15 cellular contexts compared by ENCODE assay signal in genomic region chr4:176753049-176753448, GRCh38. TPM values are rescaled to one million over a fixed set of nuclear protein-coding genes. Genes with fewer than 3 reads are reported as not detected.
A peak's percentile ranks its signal among the peaks of the same experiment; 100 is the strongest.
DNase-seq lines count a peak whose midpoint lies in the region; FAIRE-seq and TF ChIP-seq lines count a peak whose summit lies in the region.
"Had no signal": no experiment of that assay in that cellular context is flagged by ENCODE, and none has a peak within 500 bp of the region (broad histone marks: within the 10 kb centered on the region; RNA-seq: fewer than 3 reads in every experiment).

No MANE protein-coding gene starts in this region.

- H3K79me1 ChIP-seq in mesendoderm (ENCODE audit: low read length), result no peaks in the 10 kb centered on the region

- no peak overlapping the region for H2BK15ac ChIP-seq in mesendoderm (replicated peaks; ENCODE audit: low read depth)

- no peak overlapping the region for H2BK5ac ChIP-seq in mesendoderm (ENCODE audit: low read length)

- no peak overlapping the region for H2BK120ac ChIP-seq in mesendoderm (ENCODE audit: low read depth, low read length)

- no peak overlapping the region for H3K18ac ChIP-seq in mesendoderm (ENCODE audit: low read length)

- H3K27me3 ChIP-seq in bronchial epithelial cell (ENCODE audit: control insufficient read depth, insufficient read depth, low read length), result no peaks in the 10 kb centered on the region
- no peaks in the 10 kb centered on the region for H3K27me3 ChIP-seq in mesendoderm (ENCODE audit: insufficient read depth, low read length, poor library complexity)
- H3K27me3 ChIP-seq: neutrophil had no signal

- TF ChIP-seq CTCF in bronchial epithelial cell (IDR thresholded peaks at IDR 0.05; ENCODE audit: insufficient read depth, low read length, severe bottlenecking), result no peak

- no peak overlapping the region for H3K56ac ChIP-seq in mesendoderm (ENCODE audit: low read length)

- no peak overlapping the region for H4K8ac ChIP-seq in mesendoderm (ENCODE audit: low read depth, low read length)

- no peak overlapping the region for H3K9ac ChIP-seq in mesendoderm (ENCODE audit: low read length)

- H3K4me3 ChIP-seq in bronchial epithelial cell (ENCODE audit: low read depth, low read length), result no peak overlapping the region
- no peak overlapping the region for H3K4me3 ChIP-seq in mesendoderm (ENCODE audit: low read length)

- in situ Hi-C loops in KBM-7 (cut with MboI; ENCODE audit: low pct_unique_long_range_greater_than_20kb, low sequenced_read_pairs), result no loop called here

- peak; percentile 50 for FAIRE-seq in bronchial epithelial cell (lab: Jason Lieb, UNC)

- no peak overlapping the region for H3K4ac ChIP-seq in mesendoderm (ENCODE audit: low read depth, low read length)

- no peak overlapping the region for H2AK5ac ChIP-seq in mesendoderm (ENCODE audit: low read length)

- no peak overlapping the region for H4K5ac ChIP-seq in mesendoderm (ENCODE audit: low read length)

- no peaks in the 10 kb centered on the region for H3K79me2 ChIP-seq in mesendoderm (ENCODE audit: control insufficient read depth, insufficient read depth, low read length)

- no peak overlapping the region for H3K23ac ChIP-seq in mesendoderm (ENCODE audit: low read length)

- H3K4me1 ChIP-seq in mesendoderm (ENCODE audit: control insufficient read depth, low read depth, low read length), result no peaks in the 10 kb centered on the region

- H3K36me3 ChIP-seq in bronchial epithelial cell (ENCODE audit: control insufficient read depth, insufficient read depth, low read length) (no peaks in the 10 kb centered on the region), mesendoderm (ENCODE audit: control insufficient read depth, insufficient read depth, low read length) (no peaks in the 10 kb centered on the region)
- H3K36me3 ChIP-seq: neutrophil had no signal

- DNase-seq in AG08396 (ENCODE audit: low spot score) (peak; percentile 60), LHCN-M2 (ENCODE audit: low read depth) (peak; percentile 97), bronchial epithelial cell (ENCODE audit: low read depth) (peak; percentile 54), mesendoderm (peak; percentile 37), KBM-7 (no peak), NCI-H2107 treated with DMSO at 0.1 percent for 48 hours (lab: John Stamatoyannopoulos, UW; ENCODE audit: unreplicated experiment) (no peak), COLO829 (ENCODE audit: low spot score) (no peak), SKM-1 (lab: John Stamatoyannopoulos, UW; ENCODE audit: unreplicated experiment) (no peak)
- DNase-seq: activated CD4-positive, alpha-beta memory T cell treated with anti-CD3 and anti-CD28 coated beads for 36 hours; CD4-positive, alpha-beta T cell; NCI-H1092; stimulated activated CD4-positive, alpha-beta T cell treated with anti-CD3 and anti-CD28 coated beads, Interleukin-1b, Interleukin-23, amount 100 ng/mL, for 48 hours; stimulated activated naive CD8-positive, alpha-beta T cell treated with anti-CD3 and anti-CD28 coated beads, Interleukin-15, amount 100 ng/mL, for 72 hours had no signal

- no peak overlapping the region for H3K4me2 ChIP-seq in mesendoderm (ENCODE audit: low read length)

- WGBS in mesendoderm (ENCODE audit: extremely low coverage, insufficient coverage, low lambda C conversion rate), result no CpG with 5 or more reads among the region's 3 CpGs

- no peak overlapping the region for H3K27ac ChIP-seq in mesendoderm (ENCODE audit: low read depth, low read length)
- H3K27ac ChIP-seq: neutrophil had no signal

RNA-seq across cellular contexts. Expression of gene VEGFC, which starts 39.7 kb away (rescaled TPM):
- 29.9 and 39.5 TPM in 2 replicates for total RNA-seq in LHCN-M2 (2014; rRNA removed)
- 55.8 TPM for polyA plus RNA-seq in LHCN-M2 (2012)
- total RNA-seq in bronchial epithelial cell, result 7.2 and 8.7 TPM in 2 replicates
- 0.49 TPM for polyA plus RNA-seq in mesendoderm (2013, experiment 1 of 2)
- polyA plus RNA-seq in mesendoderm (2013, experiment 2 of 2), result 0.53 TPM
- total RNA-seq: activated CD4-positive, alpha-beta memory T cell treated with anti-CD3 and anti-CD28 coated beads for 36 hours; CD4-positive, alpha-beta T cell; T-helper 1 cell treated with Interleukin-12 subunit alpha and Interleukin-12 subunit beta and Interleukin-4 antibody, amounts not matched to agents 30 ng/mL and 1 ng/mL, for 36 hours had no signal

Comparison
In these comparisons a context has a peak if more than half of its experiments do, and no peak if none do; other contexts are left out.
1. DNase-seq: peak in AG08396 (single experiment), LHCN-M2 (single experiment), bronchial epithelial cell (single experiment) and mesendoderm (single experiment); none in KBM-7 (single experiment), NCI-H2107 treated with DMSO at 0.1 percent for 48 hours (single experiment), COLO829 (single experiment) and SKM-1 (single experiment).